Comparison of ENCODE assay signal across 34 cellular contexts in the genomic region with DNA sequence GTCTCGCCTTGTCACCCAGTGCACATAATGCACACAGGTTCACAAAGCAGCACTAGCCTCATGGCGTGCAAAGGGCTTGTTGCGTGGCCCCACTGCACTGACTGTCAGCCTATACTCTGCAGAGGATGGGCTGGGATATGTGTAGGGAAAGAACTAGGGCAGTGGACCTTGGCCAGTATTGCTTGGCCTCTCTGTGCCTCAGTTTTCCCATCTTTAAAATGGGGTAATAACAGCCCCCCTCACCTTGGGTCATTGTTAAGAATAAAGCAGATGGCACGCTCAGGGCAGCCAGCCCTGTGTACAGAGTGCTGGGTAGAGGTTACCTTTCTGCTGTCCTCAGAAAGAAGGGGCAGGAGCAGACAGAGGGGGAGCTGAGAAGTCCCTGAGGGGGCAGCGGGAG.
"Had no signal": no experiment of that assay in that cellular context is flagged by ENCODE, and none has a peak within 500 bp of the region (broad histone marks: within the 10 kb centered on the region; RNA-seq: fewer than 3 reads in every experiment).

No MANE protein-coding gene starts in this region.

- H3K9me3 ChIP-seq: MG63 had no signal

- H3K36me3 ChIP-seq: MG63 had no signal

- H3K4me3 ChIP-seq: MG63 had no signal

- H3K27me3 ChIP-seq: MG63 had no signal

- DNase-seq: Karpas-422, Kasumi-1, MG63, MM.1S, MV-4-11, NCI-H1048, NCI-H1092, NCI-H1092 treated with DMSO at 0.1 percent for 48 hours, NCI-H1105, NCI-H1105 treated with DMSO at 0.1 percent for 48 hours, NCI-H1417, NCI-H1417 treated with DMSO at 0.1 percent for 48 hours, NCI-H1436, NCI-H1436 treated with DMSO at 0.1 percent for 48 hours, NCI-H146, NCI-H1694, NCI-H1694 treated with DMSO at 0.1 percent for 48 hours, NCI-H187, NCI-H187 treated with DMSO at 0.1 percent for 48 hours, NCI-H1930, NCI-H2029, NCI-H2029 treated with DMSO at 0.1 percent for 48 hours, NCI-H2081, NCI-H2081 treated with DMSO at 0.1 percent for 48 hours, NCI-H2107, NCI-H2171, NCI-H2171 treated with DMSO at 0.1 percent for 48 hours, NCI-H226, NCI-H345, NCI-H446, NCI-H446 treated with DMSO at 0.1 percent for 48 hours, NCI-H510A, NCI-H510A treated with DMSO at 0.1 percent for 48 hours, NCI-H524 had no signal
